13 cellular contexts compared by ENCODE assay signal in the genomic region with DNA sequence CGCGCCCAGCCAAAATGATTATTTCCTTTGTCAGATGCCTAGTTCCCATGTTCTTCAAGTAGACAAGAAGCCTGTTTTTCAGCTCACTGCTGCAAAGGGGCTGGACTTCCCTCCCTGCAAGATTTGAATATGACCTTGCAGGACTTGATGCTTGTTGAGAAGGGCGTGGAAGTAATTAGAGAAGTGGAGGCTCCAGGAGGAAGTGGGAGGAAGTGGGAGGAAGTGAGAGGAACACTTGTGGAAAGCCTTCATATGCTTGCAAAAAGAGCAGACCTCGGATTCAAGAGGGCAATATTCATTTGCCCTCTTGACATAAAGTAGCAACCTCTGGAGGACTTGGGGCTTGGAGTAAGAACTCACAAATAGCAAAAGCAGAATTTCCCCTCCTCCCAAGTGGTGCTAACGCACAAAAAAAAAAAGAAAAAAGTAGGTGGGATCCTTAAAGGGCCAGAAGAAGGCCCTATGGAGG. TPM values are rescaled to one million over a fixed set of nuclear protein-coding genes. Genes with fewer than 3 reads are reported as not detected.
A peak's percentile ranks its signal among the peaks of the same experiment; 100 is the strongest.
DNase-seq lines count a peak whose midpoint lies in the region; ATAC-seq and TF ChIP-seq lines count a peak whose summit lies in the region.
"Had no signal": no experiment of that assay in that cellular context is flagged by ENCODE, and none has a peak within 500 bp of the region (broad histone marks: within the 10 kb centered on the region; RNA-seq: fewer than 3 reads in every experiment).

No MANE protein-coding gene starts in this region.

- ATAC-seq in CD4-positive, alpha-beta T cell (ENCODE audit: poor library complexity): no peak
- no peak for ATAC-seq in central memory CD8-positive, alpha-beta T cell (replicated peaks; ENCODE audit: extremely low read depth, poor library complexity, severe bottlenecking)
- ATAC-seq in naive B cell (ENCODE audit: low read depth in 2 of 2) (peak; percentile 40 to 60), natural killer cell (no peak)

- peaks cover 19% of the 10 kb centered on the region for H3K4me1 Mint-ChIP-seq in CD4-positive, alpha-beta T cell (ENCODE audit: low read depth)
- peaks cover 18% of the 10 kb centered on the region for H3K4me1 Mint-ChIP-seq in central memory CD8-positive, alpha-beta T cell
- H3K4me1 Mint-ChIP-seq in naive B cell: peaks cover 18 to 29% (median 24%) of the 10 kb centered on the region in 3 donors
- H3K4me1 Mint-ChIP-seq in activated naive CD8-positive, alpha-beta T cell treated with anti-CD3 and anti-CD28 coated beads for 36 hours: peaks cover 15% of the 10 kb centered on the region
- peaks cover 20 to 26% of the 10 kb centered on the region in 2 donors for H3K4me1 Mint-ChIP-seq in natural killer cell

- TF ChIP-seq CTCF in CD4-positive, alpha-beta T cell (IDR thresholded peaks at IDR 0.05): no peak
- no peak for TF ChIP-seq CTCF in natural killer cell (IDR thresholded peaks at IDR 0.05)

- CTCF ChIA-PET in CD4-positive, alpha-beta T cell (lab: Charles Lee): no interaction called here

- H3K9me3 Mint-ChIP-seq in CD4-positive, alpha-beta T cell: peaks cover 4% of the 10 kb centered on the region
- no peaks in the 10 kb centered on the region for H3K9me3 Mint-ChIP-seq in central memory CD8-positive, alpha-beta T cell
- H3K9me3 Mint-ChIP-seq in naive B cell (no peaks in the 10 kb centered on the region), natural killer cell (no peaks in the 10 kb centered on the region)
- no peaks in the 10 kb centered on the region for H3K9me3 Mint-ChIP-seq in activated naive CD8-positive, alpha-beta T cell treated with anti-CD3 and anti-CD28 coated beads for 36 hours
- H3K9me3 Mint-ChIP-seq: immature natural killer cell had no signal

- no peak overlapping the region for H3K4me3 Mint-ChIP-seq in CD4-positive, alpha-beta T cell
- H3K4me3 Mint-ChIP-seq in central memory CD8-positive, alpha-beta T cell: no peak overlapping the region
- H3K4me3 Mint-ChIP-seq in naive B cell (peak overlapping the region in 2 of 8 donors; percentile 51 to 62), natural killer cell (no peak overlapping the region)
- no peak overlapping the region for H3K4me3 Mint-ChIP-seq in activated naive CD8-positive, alpha-beta T cell treated with anti-CD3 and anti-CD28 coated beads for 36 hours
- H3K4me3 Mint-ChIP-seq: H9, immature natural killer cell had no signal

- intact Hi-C loops in CD4-positive, alpha-beta T cell (cut with DNase I, micrococcal nuclease): no loop called here
- intact Hi-C loops in natural killer cell (cut with micrococcal nuclease): no loop called here

- DNase-seq in CD4-positive, alpha-beta T cell: no peak
- DNase-seq in NAMALWA (ENCODE audit: low spot score) (peak; percentile 46), naive B cell (peak; percentile 19), GM19238 (ENCODE audit: insufficient read length, low spot score) (no peak), kidney tubule cell (ENCODE audit: low spot score) (no peak), natural killer cell (no peak)
- DNase-seq in central memory CD8-positive, alpha-beta T cell (ENCODE audit: low spot score in 2 of 2): no peak
- no peak for DNase-seq in activated naive CD8-positive, alpha-beta T cell treated with anti-CD3 and anti-CD28 coated beads for 36 hours
- DNase-seq: activated naive CD4-positive, alpha-beta T cell treated with Interleukin-2 at 50 U/mL for 16 hours; H9; immature natural killer cell; NCI-H510A treated with DMSO at 0.1 percent for 48 hours; stimulated activated naive CD4-positive, alpha-beta T cell treated with Interleukin-2 at 50 U/mL for 16 hours had no signal

- no peaks in the 10 kb centered on the region for H3K27me3 ChIP-seq in CD4-positive, alpha-beta T cell (ENCODE audit: control insufficient read depth, insufficient read depth, low read length)

- H3K36me3 Mint-ChIP-seq in CD4-positive, alpha-beta T cell (ENCODE audit: low read depth): peaks cover 7% of the 10 kb centered on the region
- peaks cover 7% of the 10 kb centered on the region for H3K36me3 Mint-ChIP-seq in central memory CD8-positive, alpha-beta T cell (ENCODE audit: insufficient read depth)
- H3K36me3 Mint-ChIP-seq in naive B cell: no peaks in the 10 kb centered on the region
- no peaks in the 10 kb centered on the region for H3K36me3 Mint-ChIP-seq in activated naive CD8-positive, alpha-beta T cell treated with anti-CD3 and anti-CD28 coated beads for 36 hours
- H3K36me3 Mint-ChIP-seq in natural killer cell: no peaks in the 10 kb centered on the region
- H3K36me3 Mint-ChIP-seq: immature natural killer cell had no signal

- H3K27me3 Mint-ChIP-seq in CD4-positive, alpha-beta T cell: peaks cover 6% of the 10 kb centered on the region
- peaks cover 5% of the 10 kb centered on the region for H3K27me3 Mint-ChIP-seq in central memory CD8-positive, alpha-beta T cell
- H3K27me3 Mint-ChIP-seq in naive B cell (no peaks in the 10 kb centered on the region), natural killer cell (ENCODE audit: low read depth in 2 of 2) (peaks cover 2 to 10% of the 10 kb centered on the region in 2 donors)
- H3K27me3 Mint-ChIP-seq in activated naive CD8-positive, alpha-beta T cell treated with anti-CD3 and anti-CD28 coated beads for 36 hours: peaks cover 3% of the 10 kb centered on the region

- no peak overlapping the region for H3K27ac ChIP-seq in CD4-positive, alpha-beta T cell (ENCODE audit: low read depth, low read length)

- POLR2A ChIA-PET in CD4-positive, alpha-beta T cell (lab: Charles Lee): no interaction called here

- H3K9me3 ChIP-seq in CD4-positive, alpha-beta T cell (ENCODE audit: control insufficient read depth, low read length): no peaks in the 10 kb centered on the region

- peak overlapping the region; percentile 48 for H3K27ac Mint-ChIP-seq in CD4-positive, alpha-beta T cell
- H3K27ac Mint-ChIP-seq in central memory CD8-positive, alpha-beta T cell (ENCODE audit: low read depth): peak overlapping the region; percentile 41
- H3K27ac Mint-ChIP-seq in naive B cell (peak overlapping the region in 1 of 6 donors; percentile 30), natural killer cell (no peak overlapping the region)
- H3K27ac Mint-ChIP-seq in activated naive CD8-positive, alpha-beta T cell treated with anti-CD3 and anti-CD28 coated beads for 36 hours: no peak overlapping the region
- H3K27ac Mint-ChIP-seq: H9, immature natural killer cell had no signal

RNA-seq across cellular contexts. Expression of a gene that starts 20.8 kb away (rescaled TPM):
- 10 to 100 TPM; 88.8 to 89.1 TPM for total RNA-seq in CD4-positive, alpha-beta T cell
- 100 to 1,000 TPM; 183 to 245 (median 212) TPM for polyA plus RNA-seq in naive B cell (ENCODE audit: low read depth in 6 of 6)
- total RNA-seq in activated naive CD8-positive, alpha-beta T cell treated with anti-CD3 and anti-CD28 coated beads for 36 hours: 100 to 1,000 TPM; 152 to 156 TPM
- total RNA-seq in natural killer cell: 100 to 1,000 TPM; 215 to 267 (median 234) TPM

RNA-seq across cellular contexts. Expression of a gene that starts 34.1 kb away (rescaled TPM):
- 1 to 10 TPM; 2.0 to 2.6 TPM for total RNA-seq in CD4-positive, alpha-beta T cell
- polyA plus RNA-seq in naive B cell (ENCODE audit: low read depth in 6 of 6): 1 to 10 TPM in 5 of 6 donors, not detected in 1; 1.4 to 4.6 (median 3.1) TPM
- total RNA-seq in activated naive CD8-positive, alpha-beta T cell treated with anti-CD3 and anti-CD28 coated beads for 36 hours: 1 to 10 TPM; 8.7 to 8.9 TPM
- total RNA-seq in natural killer cell: 10 to 100 TPM; 29.0 to 41.4 (median 32.0) TPM

Comparison
In these comparisons a context has a peak if more than half of its experiments do, and no peak if none do; other contexts are left out.
1. ATAC-seq: peak in naive B cell (2 of 2); none in CD4-positive, alpha-beta T cell (single experiment), central memory CD8-positive, alpha-beta T cell (single experiment) and natural killer cell (0 of 3).
2. DNase-seq: peak in NAMALWA (single experiment) and naive B cell (single experiment); none in CD4-positive, alpha-beta T cell (0 of 10), central memory CD8-positive, alpha-beta T cell (0 of 2), GM19238 (single experiment), activated naive CD8-positive, alpha-beta T cell treated with anti-CD3 and anti-CD28 coated beads for 36 hours (single experiment), kidney tubule cell (single experiment) and natural killer cell (single experiment).
3. H3K27ac Mint-ChIP-seq: peak in CD4-positive, alpha-beta T cell (single experiment) and central memory CD8-positive, alpha-beta T cell (single experiment); none in activated naive CD8-positive, alpha-beta T cell treated with anti-CD3 and anti-CD28 coated beads for 36 hours (single experiment) and natural killer cell (0 of 2).